ENCODE assay signal across 13 cellular contexts in the genomic region with DNA sequence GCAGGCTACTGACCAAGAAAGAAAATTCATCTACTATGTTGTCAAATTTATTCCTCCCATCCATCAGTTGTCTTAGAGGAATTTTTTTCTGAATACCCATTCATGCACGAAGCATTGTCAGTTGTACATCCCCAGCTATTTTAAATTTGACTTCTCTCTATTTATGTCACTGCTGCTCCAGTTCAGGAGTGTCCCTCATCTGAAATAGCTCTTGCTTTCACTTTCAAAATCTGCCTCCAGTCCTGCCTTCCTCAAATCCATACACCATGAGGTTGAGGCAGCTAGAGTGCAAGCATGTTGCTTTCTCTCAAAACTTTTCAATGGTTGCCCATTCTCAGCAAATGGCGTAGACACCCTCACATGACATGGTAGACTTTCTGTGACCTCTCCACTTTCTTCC.
DNase-seq lines count a peak whose midpoint lies in the region; ATAC-seq and TF ChIP-seq lines count a peak whose summit lies in the region.
"Had no signal": no experiment of that assay in that cellular context is flagged by ENCODE, and none has a peak within 500 bp of the region (broad histone marks: within the 10 kb centered on the region; RNA-seq: fewer than 3 reads in every experiment).

No MANE protein-coding gene starts in this region.

- no peak overlapping the region for H3K9ac ChIP-seq in SK-N-SH

- CTCF ChIA-PET in SK-N-SH (lab: Yijun Ruan, JAX), result no interaction called here

- no peak for TF ChIP-seq EP300 in SK-N-SH (IDR thresholded peaks at IDR 0.05; ENCODE audit: borderline replicate concordance in 1 of 2, low read depth in 1 of 2, low read length in 1 of 2)

- H3K36me3 ChIP-seq in SK-N-SH (replicated peaks in 1 of 2; ENCODE audit: control insufficient read depth in 1 of 2, insufficient read depth in 2 of 2, low read length in 1 of 2), result no peaks in the 10 kb centered on the region
- H3K36me3 ChIP-seq: lower lobe of right lung had no signal

- ATAC-seq in HG02678 (IDR thresholded peaks at IDR 0.05; ENCODE audit: unreplicated experiment) (peak; percentile 45), HG02938 (IDR thresholded peaks at IDR 0.05; ENCODE audit: unreplicated experiment) (no peak), HG02981 (IDR thresholded peaks at IDR 0.05; ENCODE audit: unreplicated experiment) (no peak)
- ATAC-seq: lower lobe of right lung; stimulated activated memory B cell treated with anti-CD40 and anti-IgM and Interleukin-4, amounts not matched to agents 10 μg/mL and 1 μg/mL and 100 μg/mL, for 72 hours had no signal

- H3F3A ChIP-seq in SK-N-SH (replicated peaks; ENCODE audit: insufficient read depth), result peaks cover 12% of the 10 kb centered on the region

- no peak for TF ChIP-seq RAD21 in SK-N-SH (IDR thresholded peaks at IDR 0.05; ENCODE audit: low read length)

- POLR2A ChIA-PET in SK-N-SH (lab: Yijun Ruan, JAX), result no interaction called here

- no peaks in the 10 kb centered on the region for H4K20me1 ChIP-seq in SK-N-SH (ENCODE audit: insufficient read depth)

- 84% methylated on average over 2 of the region's 2 CpGs for WGBS in SK-N-SH (ENCODE audit: low lambda C conversion rate)

- DNase-seq in ELR (ENCODE audit: low read depth) (peak; percentile 22), SK-N-SH (no peak), hepatic stellate cell (ENCODE audit: low spot score) (peak; percentile 1), NCI-H2029 (lab: John Stamatoyannopoulos, UW) (no peak), C1 segment of cervical spinal cord (lab: John Stamatoyannopoulos, UW) (no peak)
- DNase-seq: activated naive CD8-positive, alpha-beta T cell treated with anti-CD3 and anti-CD28 coated beads, Interleukin-2, amount 10 ng/mL, durations not matched to agents 7 days and 5 days; lower lobe of right lung; NCI-H1417; stimulated activated CD4-positive, alpha-beta T cell treated with anti-CD3 and anti-CD28 coated beads, Interleukin-2, amount 100 ng/mL, for 24 hours had no signal

- H3K9me3 ChIP-seq in SK-N-SH, result no peaks in the 10 kb centered on the region
- H3K9me3 ChIP-seq: lower lobe of right lung had no signal

- H3K4me1 ChIP-seq in SK-N-SH (ENCODE audit: control insufficient read depth in 1 of 2, insufficient read depth in 2 of 2, low read depth in 1 of 2, low read length in 1 of 2), result peaks cover 0 to 2% of the 10 kb centered on the region in 2 experiments; a peak in 2 of 4 replicates
- H3K4me1 ChIP-seq: lower lobe of right lung had no signal

- peak overlapping the region; percentile 75 to 83; a peak in 3 of 4 replicates for H3K27ac ChIP-seq in SK-N-SH (ENCODE audit: low read depth in 2 of 2, low read length in 1 of 2)
- H3K27ac ChIP-seq: lower lobe of right lung had no signal

- H3K27me3 ChIP-seq in SK-N-SH (ENCODE audit: insufficient read depth), result no peaks in the 10 kb centered on the region

- H3K4me2 ChIP-seq in SK-N-SH, result peak overlapping the region; percentile 66

- TF ChIP-seq CTCF in SK-N-SH (IDR thresholded peaks at IDR 0.05), result no peak

- no peak overlapping the region for H3K4me3 ChIP-seq in SK-N-SH (ENCODE audit: low read depth in 2 of 2, low read length in 1 of 2)
- H3K4me3 ChIP-seq: lower lobe of right lung had no signal

- no peaks in the 10 kb centered on the region for H3K79me2 ChIP-seq in SK-N-SH (ENCODE audit: insufficient read depth)

- no peaks in the 10 kb centered on the region for H3K9me2 ChIP-seq in SK-N-SH

- H2AFZ ChIP-seq in SK-N-SH (ENCODE audit: low read depth), result peak overlapping the region; percentile 49; the same call in 1 of the 2 replicates

TF ChIP-seq in SK-N-SH, 30 proteins besides CTCF, POLR2A, EP300 and RAD21:
- TF ChIP-seq GATA2 (CRISPR knock-in tag; IDR thresholded peaks at IDR 0.05) (no peak), FOSL2 (IDR thresholded peaks at IDR 0.05; ENCODE audit: borderline replicate concordance, low read depth) (no peak), RFX5 (IDR thresholded peaks at IDR 0.05; ENCODE audit: low read length) (no peak), RCOR1 (IDR thresholded peaks at IDR 0.05; ENCODE audit: low read length) (no peak), SMC3 (IDR thresholded peaks at IDR 0.05; ENCODE audit: low read depth, low read length) (no peak), TEAD4 (IDR thresholded peaks at IDR 0.05; ENCODE audit: borderline replicate concordance, insufficient read depth) (no peak), GABPA (IDR thresholded peaks at IDR 0.05; ENCODE audit: low read depth) (no peak), POLR2AphosphoS5 (IDR thresholded peaks at IDR 0.05; ENCODE audit: low read depth, low read length) (no peak), YY1 (IDR thresholded peaks at IDR 0.05; ENCODE audit: low read depth) (no peak), NRF1 (IDR thresholded peaks at IDR 0.05; ENCODE audit: low read depth, low read length) (no peak)
- TF ChIP-seq, protein P1, sequence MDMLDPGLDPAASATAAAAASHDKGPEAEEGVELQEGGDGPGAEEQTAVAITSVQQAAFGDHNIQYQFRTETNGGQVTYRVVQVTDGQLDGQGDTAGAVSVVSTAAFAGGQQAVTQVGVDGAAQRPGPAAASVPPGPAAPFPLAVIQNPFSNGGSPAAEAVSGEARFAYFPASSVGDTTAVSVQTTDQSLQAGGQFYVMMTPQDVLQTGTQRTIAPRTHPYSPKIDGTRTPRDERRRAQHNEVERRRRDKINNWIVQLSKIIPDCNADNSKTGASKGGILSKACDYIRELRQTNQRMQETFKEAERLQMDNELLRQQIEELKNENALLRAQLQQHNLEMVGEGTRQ (IDR thresholded peaks at IDR 0.05; ENCODE audit: borderline replicate concordance, low read depth, low read length), result no peak
- TF ChIP-seq, protein P2, sequence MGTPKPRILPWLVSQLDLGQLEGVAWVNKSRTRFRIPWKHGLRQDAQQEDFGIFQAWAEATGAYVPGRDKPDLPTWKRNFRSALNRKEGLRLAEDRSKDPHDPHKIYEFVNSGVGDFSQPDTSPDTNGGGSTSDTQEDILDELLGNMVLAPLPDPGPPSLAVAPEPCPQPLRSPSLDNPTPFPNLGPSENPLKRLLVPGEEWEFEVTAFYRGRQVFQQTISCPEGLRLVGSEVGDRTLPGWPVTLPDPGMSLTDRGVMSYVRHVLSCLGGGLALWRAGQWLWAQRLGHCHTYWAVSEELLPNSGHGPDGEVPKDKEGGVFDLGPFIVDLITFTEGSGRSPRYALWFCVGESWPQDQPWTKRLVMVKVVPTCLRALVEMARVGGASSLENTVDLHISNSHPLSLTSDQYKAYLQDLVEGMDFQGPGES (IDR thresholded peaks at IDR 0.05; ENCODE audit: low read depth, low read length), result no peak
- TF ChIP-seq, protein P3, sequence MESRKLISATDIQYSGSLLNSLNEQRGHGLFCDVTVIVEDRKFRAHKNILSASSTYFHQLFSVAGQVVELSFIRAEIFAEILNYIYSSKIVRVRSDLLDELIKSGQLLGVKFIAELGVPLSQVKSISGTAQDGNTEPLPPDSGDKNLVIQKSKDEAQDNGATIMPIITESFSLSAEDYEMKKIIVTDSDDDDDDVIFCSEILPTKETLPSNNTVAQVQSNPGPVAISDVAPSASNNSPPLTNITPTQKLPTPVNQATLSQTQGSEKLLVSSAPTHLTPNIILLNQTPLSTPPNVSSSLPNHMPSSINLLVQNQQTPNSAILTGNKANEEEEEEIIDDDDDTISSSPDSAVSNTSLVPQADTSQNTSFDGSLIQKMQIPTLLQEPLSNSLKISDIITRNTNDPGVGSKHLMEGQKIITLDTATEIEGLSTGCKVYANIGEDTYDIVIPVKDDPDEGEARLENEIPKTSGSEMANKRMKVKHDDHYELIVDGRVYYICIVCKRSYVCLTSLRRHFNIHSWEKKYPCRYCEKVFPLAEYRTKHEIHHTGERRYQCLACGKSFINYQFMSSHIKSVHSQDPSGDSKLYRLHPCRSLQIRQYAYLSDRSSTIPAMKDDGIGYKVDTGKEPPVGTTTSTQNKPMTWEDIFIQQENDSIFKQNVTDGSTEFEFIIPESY (IDR thresholded peaks at IDR 0.05; ENCODE audit: borderline replicate concordance, low read depth), result no peak
- TF ChIP-seq, protein P4, sequence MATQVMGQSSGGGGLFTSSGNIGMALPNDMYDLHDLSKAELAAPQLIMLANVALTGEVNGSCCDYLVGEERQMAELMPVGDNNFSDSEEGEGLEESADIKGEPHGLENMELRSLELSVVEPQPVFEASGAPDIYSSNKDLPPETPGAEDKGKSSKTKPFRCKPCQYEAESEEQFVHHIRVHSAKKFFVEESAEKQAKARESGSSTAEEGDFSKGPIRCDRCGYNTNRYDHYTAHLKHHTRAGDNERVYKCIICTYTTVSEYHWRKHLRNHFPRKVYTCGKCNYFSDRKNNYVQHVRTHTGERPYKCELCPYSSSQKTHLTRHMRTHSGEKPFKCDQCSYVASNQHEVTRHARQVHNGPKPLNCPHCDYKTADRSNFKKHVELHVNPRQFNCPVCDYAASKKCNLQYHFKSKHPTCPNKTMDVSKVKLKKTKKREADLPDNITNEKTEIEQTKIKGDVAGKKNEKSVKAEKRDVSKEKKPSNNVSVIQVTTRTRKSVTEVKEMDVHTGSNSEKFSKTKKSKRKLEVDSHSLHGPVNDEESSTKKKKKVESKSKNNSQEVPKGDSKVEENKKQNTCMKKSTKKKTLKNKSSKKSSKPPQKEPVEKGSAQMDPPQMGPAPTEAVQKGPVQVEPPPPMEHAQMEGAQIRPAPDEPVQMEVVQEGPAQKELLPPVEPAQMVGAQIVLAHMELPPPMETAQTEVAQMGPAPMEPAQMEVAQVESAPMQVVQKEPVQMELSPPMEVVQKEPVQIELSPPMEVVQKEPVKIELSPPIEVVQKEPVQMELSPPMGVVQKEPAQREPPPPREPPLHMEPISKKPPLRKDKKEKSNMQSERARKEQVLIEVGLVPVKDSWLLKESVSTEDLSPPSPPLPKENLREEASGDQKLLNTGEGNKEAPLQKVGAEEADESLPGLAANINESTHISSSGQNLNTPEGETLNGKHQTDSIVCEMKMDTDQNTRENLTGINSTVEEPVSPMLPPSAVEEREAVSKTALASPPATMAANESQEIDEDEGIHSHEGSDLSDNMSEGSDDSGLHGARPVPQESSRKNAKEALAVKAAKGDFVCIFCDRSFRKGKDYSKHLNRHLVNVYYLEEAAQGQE (IDR thresholded peaks at IDR 0.05; ENCODE audit: low read depth, low read length), result no peak
TF ChIP-seq in SK-N-SH: peak in this region for 0.

Comparison
In these comparisons a context has a peak if more than half of its experiments do, and no peak if none do; other contexts are left out.
1. DNase-seq: peak in ELR (single experiment) and hepatic stellate cell (single experiment); none in SK-N-SH (single experiment), NCI-H2029 (single experiment) and C1 segment of cervical spinal cord (0 of 14).